ENCODE assay signal across 20 cellular contexts in genomic region chr1:236400061-236400638, GRCh38. TPM values are rescaled to one million over a fixed set of nuclear protein-coding genes. Genes with fewer than 3 reads are reported as not detected.
DNase-seq lines count a peak whose midpoint lies in the region; FAIRE-seq and TF ChIP-seq lines count a peak whose summit lies in the region.
"Had no signal": no experiment of that assay in that cellular context is flagged by ENCODE, and none has a peak within 500 bp of the region (broad histone marks: within the 10 kb centered on the region; RNA-seq: fewer than 3 reads in every experiment).

No MANE protein-coding gene starts in this region.

- H2AK5ac ChIP-seq in H1 (ENCODE audit: low read depth, low read length), result no peak overlapping the region

- peak overlapping the region; percentile 22 for H3K27ac Mint-ChIP-seq in mesothelial cell of epicardium

- H3K27me3 Mint-ChIP-seq in mesothelial cell of epicardium (ENCODE audit: low read depth), result peaks cover 6% of the 10 kb centered on the region
- H3K27me3 Mint-ChIP-seq: effector memory CD8-positive, alpha-beta T cell had no signal

- H3K27me3 ChIP-seq in H1 (replicated peaks in 1 of 4; ENCODE audit: control insufficient read depth in 3 of 4, extremely low read depth in 1 of 4, insufficient read depth in 3 of 4, low read length in 3 of 4), result peaks cover 0 to 10% (median 7%) of the 10 kb centered on the region in 4 experiments; a peak in 5 of 7 replicates
- H3K27me3 ChIP-seq in tibial artery, result peaks cover 0 to 35% of the 10 kb centered on the region in 2 donors

- no peak overlapping the region for H3K9ac ChIP-seq in H1 (replicated peaks in 1 of 4; ENCODE audit: extremely low read depth in 1 of 4, low read depth in 3 of 4, low read length in 3 of 4)
- H3K9ac ChIP-seq: KMS-11 had no signal

- DNase-seq in H1 (ENCODE audit: low read depth in 1 of 2, low spot score in 2 of 2) (peak in 1 of 2 experiments; percentile 54), mesothelial cell of epicardium (ENCODE audit: low spot score in 2 of 2, unreplicated experiment in 2 of 2) (no peak), SK-N-DZ (ENCODE audit: low spot score) (no peak), NCI-H524 (lab: John Stamatoyannopoulos, UW) (no peak), 8988T (no peak), tibial artery (no peak)
- DNase-seq: activated CD4-positive, alpha-beta T cell treated with anti-CD3 and anti-CD28 coated beads for 4 hours; anterior cingulate cortex; central memory CD4-positive, alpha-beta T cell; effector memory CD8-positive, alpha-beta T cell; GOT3; kidney; NCI-H2107; stimulated activated naive CD4-positive, alpha-beta T cell; T1000 had no signal

- no peak overlapping the region for H4K5ac ChIP-seq in H1 (ENCODE audit: insufficient read length, low read depth, low read length)

- H3K4me1 Mint-ChIP-seq in mesothelial cell of epicardium, result peaks cover 22% of the 10 kb centered on the region

- no peak for FAIRE-seq in H1 (lab: Jason Lieb, UNC)
- FAIRE-seq: kidney had no signal

- H3K79me1 ChIP-seq in H1 (ENCODE audit: low read depth, low read length), result no peaks in the 10 kb centered on the region

- peaks cover 6% of the 10 kb centered on the region; the same call in 1 of the 2 replicates for H3K23me2 ChIP-seq in H1 (ENCODE audit: low read depth, low read length)

- 0 out of 2 replicates have a peak overlapping the region, but pooled peaks have one; percentile 1 for H2BK12ac ChIP-seq in H1 (ENCODE audit: low read depth, low read length)

- H3K9me3 Mint-ChIP-seq in mesothelial cell of epicardium, result no peaks in the 10 kb centered on the region
- H3K9me3 Mint-ChIP-seq: effector memory CD8-positive, alpha-beta T cell had no signal

- no peak overlapping the region for H3K56ac ChIP-seq in H1 (replicated peaks; ENCODE audit: insufficient read length, low read depth, low read length)

- H3K4me1 ChIP-seq in HEK293 (ENCODE audit: control insufficient read depth, insufficient read depth, low read length) (peaks cover 9% of the 10 kb centered on the region), H1 (replicated peaks in 1 of 4; ENCODE audit: control insufficient read depth in 3 of 4, insufficient read depth in 4 of 4, low read length in 3 of 4) (peaks cover 0 to 12% (median 8%) of the 10 kb centered on the region in 4 experiments; a peak in 6 of 7 replicates), tibial artery (peaks cover 0 to 10% (median 10%) of the 10 kb centered on the region in 4 donors)

- H3K36me3 ChIP-seq in HEK293 (ENCODE audit: control insufficient read depth in 2 of 2, insufficient read depth in 1 of 2, low read length in 2 of 2) (no peaks in the 10 kb centered on the region; a peak in 1 of 3 replicates), H1 (ENCODE audit: control insufficient read depth in 2 of 4, insufficient read depth in 4 of 4, low read length in 3 of 4) (no peaks in the 10 kb centered on the region), tibial artery (no peaks in the 10 kb centered on the region)
- H3K36me3 ChIP-seq: tibial nerve had no signal

- peak overlapping the region; percentile 37 for H3K27ac ChIP-seq in 22Rv1
- no peak overlapping the region for H3K27ac ChIP-seq in HEK293 (ENCODE audit: extremely low read depth, low read depth, low read length)
- no peak overlapping the region for H3K27ac ChIP-seq in H1 (ENCODE audit: low read depth, low read length)
- no peak overlapping the region for H3K27ac ChIP-seq in tibial artery
- H3K27ac ChIP-seq: HL-60, KMS-11, tibial nerve had no signal

- no peak for TF ChIP-seq RAD21 in H1 (IDR thresholded peaks at IDR 0.05 in 1 of 2, conservative IDR thresholded peaks at IDR 0.05 in 1 of 2; ENCODE audit: low read depth in 2 of 2, low read length in 2 of 2)

- no peaks in the 10 kb centered on the region for H3K79me2 ChIP-seq in H1 (ENCODE audit: control insufficient read depth in 1 of 2, insufficient read depth in 2 of 2, low read length in 2 of 2)

- no peak overlapping the region for H3K14ac ChIP-seq in H1 (ENCODE audit: insufficient read length)

- no peak overlapping the region for H2BK120ac ChIP-seq in H1 (replicated peaks; ENCODE audit: low read depth, low read length)

- no peak overlapping the region; the same call in 1 of the 2 replicates for H2AFZ ChIP-seq in H1 (ENCODE audit: low read length)

- no peak overlapping the region for H4K91ac ChIP-seq in H1 (replicated peaks; ENCODE audit: insufficient read length, low read length)

- H4K8ac ChIP-seq in H1 (ENCODE audit: extremely low read depth, insufficient read depth, low read length), result peak overlapping the region; percentile 36; the same call in 1 of the 2 replicates

- H3K9me3 ChIP-seq in HEK293 (ENCODE audit: control insufficient read depth, insufficient read depth, low read depth, low read length), result no peaks in the 10 kb centered on the region
- H3K9me3 ChIP-seq in H1 (ENCODE audit: insufficient read depth in 2 of 2, low read depth in 1 of 2, low read length in 1 of 2), result no peaks in the 10 kb centered on the region
- no peaks in the 10 kb centered on the region for H3K9me3 ChIP-seq in tibial artery
- H3K9me3 ChIP-seq: tibial nerve had no signal

- WGBS in H1 (ENCODE audit: extremely low coverage in 1 of 2, insufficient coverage in 1 of 2, insufficient read length in 1 of 2, insufficient replicate concordance in 2 of 2, low coverage in 1 of 2, low lambda C conversion rate in 2 of 2, missing lambda C conversion rate in 1 of 2), 2 experiments, result 45% methylated on average over 9 of the region's 9 CpGs; no CpG with 5 or more reads in 1 of the 2 experiments

- no peak overlapping the region for H3K23ac ChIP-seq in H1 (ENCODE audit: insufficient read length)

- CTCF ChIA-PET in HEK293 (lab: Yijun Ruan, JAX), result no interaction called here
- CTCF ChIA-PET in H1 (lab: Charles Lee; ENCODE audit: partially characterized antibody), result interaction anchor here (0.6 kb wide), 2 partner anchors 33 to 73 kb away, joined by 3 read pairs; no protein-coding TSS in a partner anchor

- no peak overlapping the region for H2BK20ac ChIP-seq in H1 (ENCODE audit: low read length)

- no peak overlapping the region for H3K18ac ChIP-seq in H1 (ENCODE audit: extremely low read depth, low read length)

- H3K36me3 Mint-ChIP-seq in mesothelial cell of epicardium, result peaks cover 4% of the 10 kb centered on the region

- intact Hi-C loops in tibial artery (cut with DNase I; ENCODE audit: low total_unique reads), result no loop called here

- H2BK5ac ChIP-seq in H1 (ENCODE audit: low read depth, low read length), result no peak overlapping the region; the same call in 1 of the 2 replicates

- TF ChIP-seq CTCF in 22Rv1 (IDR thresholded peaks at IDR 0.05) (no peak), HEK293 (tag by site-specific recombination; IDR thresholded peaks at IDR 0.05) (no peak), H1 (IDR thresholded peaks at IDR 0.05; ENCODE audit: control extremely low read depth in 1 of 3, insufficient read depth in 1 of 3, low read depth in 1 of 3, low read length in 3 of 3) (no peak), mesothelial cell of epicardium (IDR thresholded peaks at IDR 0.05; ENCODE audit: unreplicated experiment) (no peak), tibial artery (IDR thresholded peaks at IDR 0.05) (no peak)

- no peak overlapping the region for H3K4me2 ChIP-seq in H1 (ENCODE audit: insufficient read depth in 1 of 2, low read depth in 2 of 2, low read length in 2 of 2)
- H3K4me2 ChIP-seq: KMS-11 had no signal

- no peak overlapping the region for H3K4me3 Mint-ChIP-seq in mesothelial cell of epicardium
- H3K4me3 Mint-ChIP-seq: effector memory CD8-positive, alpha-beta T cell had no signal

- POLR2A ChIA-PET in HEK293 (lab: Yijun Ruan, JAX) (interaction anchor here (0.5 kb wide), 1 partner anchor 15 kb away, joined by 5 read pairs; no protein-coding TSS in a partner anchor), H1 (lab: Charles Lee; ENCODE audit: partially characterized antibody) (interaction anchor here (1.2 kb wide), 1 partner anchor 119 kb away, joined by 3 read pairs; no protein-coding TSS in a partner anchor)

- H3K4me3 ChIP-seq in HEK293 (ENCODE audit: low read depth, low read length) (no peak overlapping the region), H1 (ENCODE audit: extremely low read depth in 1 of 4, insufficient read depth in 2 of 4, low read depth in 3 of 4, low read length in 4 of 4) (no peak overlapping the region), tibial artery (no peak overlapping the region)
- H3K4me3 ChIP-seq: tibial nerve had no signal

- 0 out of 2 replicates have a peak overlapping the region, but pooled peaks have one; percentile 61 for H2BK15ac ChIP-seq in H1 (ENCODE audit: low read length)

- H4K20me1 ChIP-seq in H1 (replicated peaks in 1 of 2; ENCODE audit: control insufficient read depth in 1 of 2, insufficient read depth in 2 of 2, low read length in 2 of 2), result no peaks in the 10 kb centered on the region

- H3K4ac ChIP-seq in H1 (replicated peaks; ENCODE audit: insufficient read length, low read depth, low read length), result no peak overlapping the region

- TF ChIP-seq POLR2A in H1 (IDR thresholded peaks at IDR 0.05; ENCODE audit: control extremely low read depth in 1 of 2, low read depth in 2 of 2, low read length in 2 of 2), result no peak

- no peak for TF ChIP-seq EP300 in H1 (IDR thresholded peaks at IDR 0.05; ENCODE audit: borderline replicate concordance in 1 of 2, low read depth in 2 of 2, low read length in 2 of 2)

TF ChIP-seq in HEK293, 187 proteins besides CTCF, POLR2A, EP300 and RAD21 (continues in another document):
- TF ChIP-seq ZBTB17 (tag by site-specific recombination; IDR thresholded peaks at IDR 0.05) (peak; percentile 65), TRIM28 (IDR thresholded peaks at IDR 0.05; ENCODE audit: borderline replicate concordance, low read length) (no peak), ZNF664 (tag by site-specific recombination; IDR thresholded peaks at IDR 0.05) (no peak), PRDM1 (tag by site-specific recombination; IDR thresholded peaks at IDR 0.05) (peak; percentile 93)

TF ChIP-seq in H1, 55 proteins besides CTCF, POLR2A, EP300 and RAD21:
- TF ChIP-seq SIN3A (conservative IDR thresholded peaks at IDR 0.05 in 1 of 2, IDR thresholded peaks at IDR 0.05 in 1 of 2; ENCODE audit: low read depth in 1 of 2, low read length in 2 of 2) (0 out of 4 replicates have a peak, but pooled peaks of 1 of the 2 experiments have one; percentile 24), TEAD4 (IDR thresholded peaks at IDR 0.05; ENCODE audit: low read depth, low read length) (no peak; the same call in 1 of the 2 replicates)

RNA-seq across cellular contexts. Expression of gene EDARADD, which starts 6.1 kb away (rescaled TPM):
- 6.1 and 7.0 TPM in 2 replicates for total RNA-seq in H1 (2021; fragmentation: NEBNext Ultra II Directional; extraction: Animal tissue kit (Norgen Biotek cat#: 25700))
- polyA plus RNA-seq in H1 (2011; rRNA removed), result 3.4 and 3.6 TPM in 2 replicates
- 4.0 TPM for polyA plus RNA-seq in H1 (2011; cell fraction: cytosol; rRNA removed)
- 3.9 TPM for polyA plus RNA-seq in H1 (2011; cell fraction: nucleus; rRNA removed)
- 4.0 to 6.2 TPM (median 5.3 TPM) in 4 replicates for polyA plus RNA-seq in H1 (2012, experiment 1 of 2)
- polyA plus RNA-seq in H1 (2012, experiment 2 of 2), result 5.3 TPM
- polyA plus RNA-seq in H1 (2013, experiment 1 of 2), result 3.4 TPM
- 3.9 TPM for polyA plus RNA-seq in H1 (2013, experiment 2 of 2)
- 5.5 and 8.0 TPM in 2 replicates for polyA minus RNA-seq in H1 (2011; rRNA and poly(A)+ RNA removed)
- 3.9 TPM for polyA minus RNA-seq in H1 (2011; cell fraction: cytosol; rRNA and poly(A)+ RNA removed)
- 5.1 TPM for polyA minus RNA-seq in H1 (2011; cell fraction: nucleus; rRNA and poly(A)+ RNA removed)
- 16.6 to 18.1 TPM (median 17.0 TPM) in 3 replicates for total RNA-seq in mesothelial cell of epicardium
- polyA plus RNA-seq in SK-N-DZ (2014; cell fraction: cytosol; rRNA removed), result not detected in 2 replicates
- polyA plus RNA-seq in SK-N-DZ (2014; cell fraction: nucleus; rRNA removed), result not detected in 2 replicates
